9 cellular contexts compared by ENCODE assay signal in the genomic region with DNA sequence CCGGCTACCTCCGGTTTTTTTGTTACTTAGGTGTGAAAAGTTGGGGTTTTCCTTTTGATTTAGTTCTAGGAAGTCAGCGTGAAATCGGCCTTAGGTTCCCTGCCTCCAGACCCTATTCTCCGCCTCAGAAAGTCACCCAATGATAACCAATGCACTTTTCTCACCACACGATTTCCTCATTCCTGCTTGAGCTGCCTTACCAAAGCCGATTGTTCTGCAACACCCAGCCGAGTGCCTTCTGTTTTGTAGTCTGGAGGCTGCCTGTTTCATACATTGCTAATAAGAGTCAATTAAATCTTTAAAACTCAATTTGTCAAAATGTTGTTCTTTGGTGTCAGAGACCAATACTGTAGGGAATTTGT. TPM values are rescaled to one million over a fixed set of nuclear protein-coding genes. Genes with fewer than 3 reads are reported as not detected.
A peak's percentile ranks its signal among the peaks of the same experiment; 100 is the strongest.
DNase-seq lines count a peak whose midpoint lies in the region; ATAC-seq and TF ChIP-seq lines count a peak whose summit lies in the region.
"Had no signal": no experiment of that assay in that cellular context is flagged by ENCODE, and none has a peak within 500 bp of the region (broad histone marks: within the 10 kb centered on the region; RNA-seq: fewer than 3 reads in every experiment).

No MANE protein-coding gene starts in this region.

- H3K4me3 ChIP-seq in mesenchymal stem cell (ENCODE audit: insufficient read depth in 1 of 2, low read depth in 1 of 2, low read length in 2 of 2) = no peak overlapping the region

- H3K4me3 Mint-ChIP-seq in CD14-positive monocyte (peak overlapping the region; percentile 82 to 89), IgD-negative memory B cell (peak overlapping the region; percentile 41 to 97 (median 89))
- peak overlapping the region; percentile 76 for H3K4me3 Mint-ChIP-seq in activated CD8-positive, alpha-beta T cell treated with anti-CD3 and anti-CD28 coated beads, Interleukin-2, amount 10 ng/mL, durations not matched to agents 7 days and 5 days

- intact Hi-C loops in CD14-positive monocyte (cut with micrococcal nuclease) = loop anchor here (10.0 kb wide), 2 partner anchors 46 to 54 kb away; no protein-coding TSS in a partner anchor

- no peak overlapping the region for H3K18ac ChIP-seq in mesenchymal stem cell (ENCODE audit: low read depth in 1 of 2, low read length in 2 of 2)

- no peak for ATAC-seq in activated CD8-positive, alpha-beta T cell treated with anti-CD3 and anti-CD28 coated beads, Interleukin-2, amount 10 ng/mL, durations not matched to agents 7 days and 5 days
- ATAC-seq in HG03097 (IDR thresholded peaks at IDR 0.05; ENCODE audit: low FRiP score, unreplicated experiment) (no peak), GM21619 (IDR thresholded peaks at IDR 0.05; ENCODE audit: unreplicated experiment) (no peak)

- H3K4ac ChIP-seq in mesenchymal stem cell (ENCODE audit: low read depth in 1 of 2, low read length in 2 of 2) = no peak overlapping the region

- no peak overlapping the region for H2BK5ac ChIP-seq in mesenchymal stem cell (ENCODE audit: low read depth, low read length, poor library complexity, severe bottlenecking)

- H3K9ac ChIP-seq in mesenchymal stem cell (ENCODE audit: low read length) = peak overlapping the region; percentile 32

- peaks cover 8% of the 10 kb centered on the region for H3K4me1 ChIP-seq in mesenchymal stem cell (ENCODE audit: control insufficient read depth, insufficient read depth, low read depth, low read length)

- TF ChIP-seq CTCF in CD14-positive monocyte (IDR thresholded peaks at IDR 0.05) (no peak), GM13977 (IDR thresholded peaks at IDR 0.05; ENCODE audit: extremely low read depth, insufficient read depth, missing control alignments) (no peak)

- peak overlapping the region; percentile 82 to 93 (median 90) for H3K27ac Mint-ChIP-seq in CD14-positive monocyte
- H3K27ac Mint-ChIP-seq in IgD-negative memory B cell = no peak overlapping the region
- peak overlapping the region; percentile 41 for H3K27ac Mint-ChIP-seq in activated CD8-positive, alpha-beta T cell treated with anti-CD3 and anti-CD28 coated beads, Interleukin-2, amount 10 ng/mL, durations not matched to agents 7 days and 5 days

- H3K79me1 ChIP-seq in mesenchymal stem cell (replicated peaks; ENCODE audit: low read length, poor library complexity, severe bottlenecking) = no peaks in the 10 kb centered on the region

- H4K91ac ChIP-seq in mesenchymal stem cell (ENCODE audit: low read length) = no peak overlapping the region

- H3K4me1 Mint-ChIP-seq in CD14-positive monocyte (peaks cover 28% of the 10 kb centered on the region), IgD-negative memory B cell (peaks cover 7 to 28% (median 14%) of the 10 kb centered on the region in 3 donors)
- H3K4me1 Mint-ChIP-seq in activated CD8-positive, alpha-beta T cell treated with anti-CD3 and anti-CD28 coated beads, Interleukin-2, amount 10 ng/mL, durations not matched to agents 7 days and 5 days (ENCODE audit: low read depth) = peaks cover 22% of the 10 kb centered on the region

- H2AK5ac ChIP-seq in mesenchymal stem cell (ENCODE audit: low read length, severe bottlenecking) = no peak overlapping the region

- CTCF ChIA-PET in activated CD8-positive, alpha-beta T cell treated with anti-CD3 and anti-CD28 coated beads, Interleukin-2, amount 10 ng/mL, durations not matched to agents 7 days and 5 days (lab: Charles Lee) = interaction anchor here (1.5 kb wide), 1 partner anchor 39 kb away, joined by 3 read pairs; no protein-coding TSS in a partner anchor

- peaks cover 7 to 19% (median 12%) of the 10 kb centered on the region in 3 donors for H3K27me3 Mint-ChIP-seq in CD14-positive monocyte (ENCODE audit: low read depth in 3 of 3)
- H3K27me3 Mint-ChIP-seq in IgD-negative memory B cell = peaks cover 13% of the 10 kb centered on the region
- H3K27me3 Mint-ChIP-seq in activated CD8-positive, alpha-beta T cell treated with anti-CD3 and anti-CD28 coated beads, Interleukin-2, amount 10 ng/mL, durations not matched to agents 7 days and 5 days (ENCODE audit: low read depth) = peaks cover 24% of the 10 kb centered on the region

- H3K9me3 ChIP-seq in mesenchymal stem cell (ENCODE audit: control insufficient read depth, low read length) = no peaks in the 10 kb centered on the region

- WGBS in mesenchymal stem cell = 81% methylated on average over 6 of the region's 8 CpGs

- H4K8ac ChIP-seq in mesenchymal stem cell (ENCODE audit: low read length) = no peak overlapping the region

- H2BK15ac ChIP-seq in mesenchymal stem cell (ENCODE audit: low read depth, poor library complexity, severe bottlenecking) = no peak overlapping the region

- DNase-seq in CD14-positive monocyte (ENCODE audit: low spot score) (no peak), mesenchymal stem cell (no peak), NCI-H1436 treated with DMSO at 0.1 percent for 48 hours (lab: John Stamatoyannopoulos, UW) (no peak), GM13977 (ENCODE audit: low spot score) (no peak)
- no peak for DNase-seq in activated CD8-positive, alpha-beta T cell treated with anti-CD3 and anti-CD28 coated beads, Interleukin-2, amount 10 ng/mL, durations not matched to agents 7 days and 5 days
- DNase-seq: NCI-H2171 had no signal

- H2AFZ ChIP-seq in mesenchymal stem cell (ENCODE audit: low read depth, low read length) = no peak overlapping the region

- no peak overlapping the region for H2BK120ac ChIP-seq in mesenchymal stem cell (ENCODE audit: low read depth, low read length)

- no peak overlapping the region for H3K4me2 ChIP-seq in mesenchymal stem cell (ENCODE audit: low read length, poor library complexity, severe bottlenecking)

- H3K9me3 Mint-ChIP-seq in CD14-positive monocyte (peaks cover 0 to 3% (median 0%) of the 10 kb centered on the region in 7 donors), IgD-negative memory B cell (no peaks in the 10 kb centered on the region)
- no peaks in the 10 kb centered on the region for H3K9me3 Mint-ChIP-seq in activated CD8-positive, alpha-beta T cell treated with anti-CD3 and anti-CD28 coated beads, Interleukin-2, amount 10 ng/mL, durations not matched to agents 7 days and 5 days (ENCODE audit: insufficient read depth)

- H3K27ac ChIP-seq in mesenchymal stem cell (ENCODE audit: low read length, poor library complexity, severe bottlenecking) = no peak overlapping the region

- no peak overlapping the region for H3K14ac ChIP-seq in mesenchymal stem cell (ENCODE audit: low read length in 2 of 2)

- peaks cover 0 to 3% of the 10 kb centered on the region in 2 experiments for H3K27me3 ChIP-seq in mesenchymal stem cell (ENCODE audit: control insufficient read depth in 1 of 2, insufficient read depth in 1 of 2, low read length in 2 of 2)

- in situ Hi-C loops in GM13977 (cut with MboI; ENCODE audit: low pct_unique_long_range_greater_than_20kb, low sequenced_read_pairs, unreplicated experiment) = no loop called here

- no peak overlapping the region for H3K23ac ChIP-seq in mesenchymal stem cell (ENCODE audit: low read length in 2 of 2)

- POLR2A ChIA-PET in activated CD8-positive, alpha-beta T cell treated with anti-CD3 and anti-CD28 coated beads, Interleukin-2, amount 10 ng/mL, durations not matched to agents 7 days and 5 days (lab: Charles Lee) = no interaction called here

- no peak overlapping the region for H2BK12ac ChIP-seq in mesenchymal stem cell (ENCODE audit: low read length in 2 of 2)

- no peaks in the 10 kb centered on the region for H3K36me3 Mint-ChIP-seq in CD14-positive monocyte
- H3K36me3 Mint-ChIP-seq in IgD-negative memory B cell = no peaks in the 10 kb centered on the region
- no peaks in the 10 kb centered on the region for H3K36me3 Mint-ChIP-seq in activated CD8-positive, alpha-beta T cell treated with anti-CD3 and anti-CD28 coated beads, Interleukin-2, amount 10 ng/mL, durations not matched to agents 7 days and 5 days (ENCODE audit: low read depth)

- H3K36me3 ChIP-seq in mesenchymal stem cell (ENCODE audit: control insufficient read depth in 1 of 2, insufficient read depth in 2 of 2, low read depth in 1 of 2, low read length in 2 of 2) = no peaks in the 10 kb centered on the region

RNA-seq across cellular contexts. Expression of a gene that starts 39.7 kb away (rescaled TPM):
- not detected for polyA plus RNA-seq in CD14-positive monocyte
- polyA plus RNA-seq in IgD-negative memory B cell = 0.33 TPM
- under 1 TPM in 1 of 2 experiments, not detected in 1; 0.16 TPM for total RNA-seq in activated CD8-positive, alpha-beta T cell treated with anti-CD3 and anti-CD28 coated beads, Interleukin-2, amount 10 ng/mL, durations not matched to agents 7 days and 5 days
- polyA plus RNA-seq in mesenchymal stem cell (2013, experiment 1 of 2) = 0.03 TPM
- polyA plus RNA-seq in mesenchymal stem cell (2013, experiment 2 of 2) = 0.03 TPM

Comparison
In these comparisons a context has a peak if more than half of its experiments do, and no peak if none do; other contexts are left out.
1. H3K27ac Mint-ChIP-seq: peak in CD14-positive monocyte (7 of 7) and activated CD8-positive, alpha-beta T cell treated with anti-CD3 and anti-CD28 coated beads, Interleukin-2, amount 10 ng/mL, durations not matched to agents 7 days and 5 days (single experiment); none in IgD-negative memory B cell (0 of 3).
2. Peak in every context shown above with its lines, with median percentiles within 50 percentile points of each other: H3K4me3 Mint-ChIP-seq.